ENCODE assay signal across 1 cellular context in genomic region chr14:55572578-55572977, GRCh38.
A peak's percentile ranks its signal among the peaks of the same experiment; 100 is the strongest.
TF ChIP-seq lines count a peak whose summit lies in the region.

No MANE protein-coding gene starts in this region.

TF ChIP-seq in HepG2, 621 proteins besides CTCF, POLR2A, EP300 and RAD21 (continued from another document):
- TF ChIP-seq ZGPAT (CRISPR knock-in tag; IDR thresholded peaks at IDR 0.05) (0 out of 2 replicates have a peak, but pooled peaks have one; percentile 30), JUN (CRISPR knock-in tag; IDR thresholded peaks at IDR 0.05) (no peak), MAFK (conservative IDR thresholded peaks at IDR 0.05 in 1 of 2, IDR thresholded peaks at IDR 0.05 in 1 of 2; ENCODE audit: low read length in 2 of 2) (peak; percentile 78 to 79), KMT2B (CRISPR knock-in tag; IDR thresholded peaks at IDR 0.05) (no peak), HNF1A (IDR thresholded peaks at IDR 0.05; ENCODE audit: low read depth) (no peak), HNF1A (CRISPR knock-in tag; IDR thresholded peaks at IDR 0.05; ENCODE audit: borderline replicate concordance) (no peak), ZNF18 (CRISPR knock-in tag; IDR thresholded peaks at IDR 0.05; ENCODE audit: insufficient replicate concordance) (peak; percentile 38), KDM6A (CRISPR knock-in tag; IDR thresholded peaks at IDR 0.05; ENCODE audit: low read depth) (no peak), HMG20B (CRISPR knock-in tag; conservative IDR thresholded peaks at IDR 0.05) (no peak), FOXA3 (CRISPR knock-in tag; IDR thresholded peaks at IDR 0.05) (peak; percentile 52; the same call in 1 of the 2 replicates), IRF2 (CRISPR knock-in tag; IDR thresholded peaks at IDR 0.05) (0 out of 2 replicates have a peak, but pooled peaks have one; percentile 11), FOXP1 (IDR thresholded peaks at IDR 0.05) (no peak), FOXP1 (CRISPR knock-in tag; IDR thresholded peaks at IDR 0.05) (peak; percentile 27; the same call in 1 of the 2 replicates), ISL2 (CRISPR knock-in tag; IDR thresholded peaks at IDR 0.05) (no peak), PRPF4 (IDR thresholded peaks at IDR 0.05; ENCODE audit: low read depth, low read length, poor library complexity, severe bottlenecking) (no peak), TEAD3 (CRISPR knock-in tag; optimal IDR thresholded peaks at IDR 0.05; ENCODE audit: borderline replicate concordance) (peak; percentile 15), HDAC2 (CRISPR knock-in tag; IDR thresholded peaks at IDR 0.05) (0 out of 2 replicates have a peak, but pooled peaks have one; percentile 17), SOX13 (IDR thresholded peaks at IDR 0.05) (no peak), SOX13 (CRISPR knock-in tag; conservative IDR thresholded peaks at IDR 0.05 in 1 of 2, IDR thresholded peaks at IDR 0.05 in 1 of 2) (peak in 1 of 2 experiments; percentile 74; a peak in 2 of 4 replicates), MAFF (IDR thresholded peaks at IDR 0.05; ENCODE audit: low read depth, low read length) (peak; percentile 74), PPARG (CRISPR knock-in tag; conservative IDR thresholded peaks at IDR 0.05) (0 out of 2 replicates have a peak, but pooled peaks have one; percentile 14), ZNF652 (CRISPR knock-in tag; IDR thresholded peaks at IDR 0.05; ENCODE audit: borderline replicate concordance, low read depth) (peak; percentile 79), DMTF1 (CRISPR knock-in tag; IDR thresholded peaks at IDR 0.05) (no peak), SAP130 (CRISPR knock-in tag; IDR thresholded peaks at IDR 0.05; ENCODE audit: low read depth) (peak; percentile 36), SOX6 (IDR thresholded peaks at IDR 0.05) (no peak), SOX6 (CRISPR knock-in tag; IDR thresholded peaks at IDR 0.05) (peak; percentile 48; the same call in 1 of the 2 replicates)
- TF ChIP-seq, protein P1, sequence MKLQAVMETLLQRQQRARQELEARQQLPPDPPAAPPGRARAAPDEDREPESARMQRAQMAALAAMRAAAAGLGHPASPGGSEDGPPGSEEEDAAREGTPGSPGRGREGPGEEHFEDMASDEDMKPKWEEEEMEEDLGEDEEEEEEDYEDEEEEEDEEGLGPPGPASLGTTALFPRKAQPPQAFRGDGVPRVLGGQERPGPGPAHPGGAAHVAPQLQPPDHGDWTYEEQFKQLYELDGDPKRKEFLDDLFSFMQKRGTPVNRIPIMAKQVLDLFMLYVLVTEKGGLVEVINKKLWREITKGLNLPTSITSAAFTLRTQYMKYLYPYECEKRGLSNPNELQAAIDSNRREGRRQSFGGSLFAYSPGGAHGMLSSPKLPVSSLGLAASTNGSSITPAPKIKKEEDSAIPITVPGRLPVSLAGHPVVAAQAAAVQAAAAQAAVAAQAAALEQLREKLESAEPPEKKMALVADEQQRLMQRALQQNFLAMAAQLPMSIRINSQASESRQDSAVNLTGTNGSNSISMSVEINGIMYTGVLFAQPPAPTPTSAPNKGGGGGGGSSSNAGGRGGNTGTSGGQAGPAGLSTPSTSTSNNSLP (IDR thresholded peaks at IDR 0.05; ENCODE audit: low read depth, low read length) = 0 out of 2 replicates have a peak, but pooled peaks have one; percentile 56
- TF ChIP-seq, protein P2, sequence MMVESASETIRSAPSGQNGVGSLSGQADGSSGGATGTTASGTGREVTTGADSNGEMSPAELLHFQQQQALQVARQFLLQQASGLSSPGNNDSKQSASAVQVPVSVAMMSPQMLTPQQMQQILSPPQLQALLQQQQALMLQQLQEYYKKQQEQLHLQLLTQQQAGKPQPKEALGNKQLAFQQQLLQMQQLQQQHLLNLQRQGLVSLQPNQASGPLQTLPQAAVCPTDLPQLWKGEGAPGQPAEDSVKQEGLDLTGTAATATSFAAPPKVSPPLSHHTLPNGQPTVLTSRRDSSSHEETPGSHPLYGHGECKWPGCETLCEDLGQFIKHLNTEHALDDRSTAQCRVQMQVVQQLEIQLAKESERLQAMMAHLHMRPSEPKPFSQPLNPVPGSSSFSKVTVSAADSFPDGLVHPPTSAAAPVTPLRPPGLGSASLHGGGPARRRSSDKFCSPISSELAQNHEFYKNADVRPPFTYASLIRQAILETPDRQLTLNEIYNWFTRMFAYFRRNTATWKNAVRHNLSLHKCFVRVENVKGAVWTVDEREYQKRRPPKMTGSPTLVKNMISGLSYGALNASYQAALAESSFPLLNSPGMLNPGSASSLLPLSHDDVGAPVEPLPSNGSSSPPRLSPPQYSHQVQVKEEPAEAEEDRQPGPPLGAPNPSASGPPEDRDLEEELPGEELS (CRISPR knock-in tag; IDR thresholded peaks at IDR 0.05) = 0 out of 2 replicates have a peak, but pooled peaks have one; percentile 38
- TF ChIP-seq, protein P3, sequence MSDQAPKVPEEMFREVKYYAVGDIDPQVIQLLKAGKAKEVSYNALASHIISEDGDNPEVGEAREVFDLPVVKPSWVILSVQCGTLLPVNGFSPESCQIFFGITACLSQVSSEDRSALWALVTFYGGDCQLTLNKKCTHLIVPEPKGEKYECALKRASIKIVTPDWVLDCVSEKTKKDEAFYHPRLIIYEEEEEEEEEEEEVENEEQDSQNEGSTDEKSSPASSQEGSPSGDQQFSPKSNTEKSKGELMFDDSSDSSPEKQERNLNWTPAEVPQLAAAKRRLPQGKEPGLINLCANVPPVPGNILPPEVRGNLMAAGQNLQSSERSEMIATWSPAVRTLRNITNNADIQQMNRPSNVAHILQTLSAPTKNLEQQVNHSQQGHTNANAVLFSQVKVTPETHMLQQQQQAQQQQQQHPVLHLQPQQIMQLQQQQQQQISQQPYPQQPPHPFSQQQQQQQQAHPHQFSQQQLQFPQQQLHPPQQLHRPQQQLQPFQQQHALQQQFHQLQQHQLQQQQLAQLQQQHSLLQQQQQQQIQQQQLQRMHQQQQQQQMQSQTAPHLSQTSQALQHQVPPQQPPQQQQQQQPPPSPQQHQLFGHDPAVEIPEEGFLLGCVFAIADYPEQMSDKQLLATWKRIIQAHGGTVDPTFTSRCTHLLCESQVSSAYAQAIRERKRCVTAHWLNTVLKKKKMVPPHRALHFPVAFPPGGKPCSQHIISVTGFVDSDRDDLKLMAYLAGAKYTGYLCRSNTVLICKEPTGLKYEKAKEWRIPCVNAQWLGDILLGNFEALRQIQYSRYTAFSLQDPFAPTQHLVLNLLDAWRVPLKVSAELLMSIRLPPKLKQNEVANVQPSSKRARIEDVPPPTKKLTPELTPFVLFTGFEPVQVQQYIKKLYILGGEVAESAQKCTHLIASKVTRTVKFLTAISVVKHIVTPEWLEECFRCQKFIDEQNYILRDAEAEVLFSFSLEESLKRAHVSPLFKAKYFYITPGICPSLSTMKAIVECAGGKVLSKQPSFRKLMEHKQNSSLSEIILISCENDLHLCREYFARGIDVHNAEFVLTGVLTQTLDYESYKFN (CRISPR knock-in tag; conservative IDR thresholded peaks at IDR 0.05) = peak; percentile 37; the same call in 1 of the 2 replicates
